In genomic region chr11:8209208-8209807, GRCh38 we compare ENCODE assay signal across 8 cellular contexts. TPM values are rescaled to one million over a fixed set of nuclear protein-coding genes. Genes with fewer than 3 reads are reported as not detected.
DNase-seq lines count a peak whose midpoint lies in the region; ATAC-seq, FAIRE-seq and TF ChIP-seq lines count a peak whose summit lies in the region.

No MANE protein-coding gene starts in this region.

- FAIRE-seq in kidney (lab: Jason Lieb, UNC), result no peak

- peak; percentile 36 for TF ChIP-seq CTCF in AG09309 (IDR thresholded peaks at IDR 0.05; ENCODE audit: control insufficient read depth, insufficient read depth, low read depth, low read length, missing control alignments)
- TF ChIP-seq CTCF in kidney (IDR thresholded peaks at IDR 0.05; ENCODE audit: borderline replicate concordance, extremely low read depth, insufficient read depth), result peak; percentile 27

- H3K4me3 Mint-ChIP-seq in activated T-cell treated with anti-CD3 and anti-CD28 coated beads, Interleukin-2, amount 50 U/mL, for 72 hours, result no peak overlapping the region

- intact Hi-C loops in kidney (cut with DNase I), result no loop called here

- H3K27ac ChIP-seq in kidney (ENCODE audit: low read depth in 2 of 2, low read length in 2 of 2), result no peak overlapping the region

- H3K4me1 Mint-ChIP-seq in activated T-cell treated with anti-CD3 and anti-CD28 coated beads, Interleukin-2, amount 50 U/mL, for 72 hours (ENCODE audit: low read depth), result peaks cover 9% of the 10 kb centered on the region

- ATAC-seq in GM21360 (IDR thresholded peaks at IDR 0.05; ENCODE audit: unreplicated experiment) (peak; percentile 57), GM18907 (IDR thresholded peaks at IDR 0.05; ENCODE audit: unreplicated experiment) (no peak), HG03571 (IDR thresholded peaks at IDR 0.05; ENCODE audit: unreplicated experiment) (no peak)
- no peak for ATAC-seq in activated T-cell treated with anti-CD3 and anti-CD28 coated beads, Interleukin-2, amount 50 U/mL, for 72 hours (replicated peaks in 1 of 2)

- no peaks in the 10 kb centered on the region for H3K9me3 ChIP-seq in kidney (ENCODE audit: control insufficient read depth in 1 of 2, low read length in 2 of 2)

- H3K4me3 ChIP-seq in AG09309 (ENCODE audit: control insufficient read depth, low read depth, low read length), result no peak overlapping the region
- no peak overlapping the region for H3K4me3 ChIP-seq in kidney (ENCODE audit: low read length in 2 of 2)

- no peaks in the 10 kb centered on the region for H3K9me3 Mint-ChIP-seq in activated T-cell treated with anti-CD3 and anti-CD28 coated beads, Interleukin-2, amount 50 U/mL, for 72 hours

- H3K4me1 ChIP-seq in kidney (ENCODE audit: control insufficient read depth in 1 of 2, insufficient read depth in 1 of 2, low read depth in 1 of 2, low read length in 2 of 2), result no peaks in the 10 kb centered on the region

- DNase-seq in AG09309 (ENCODE audit: low read depth) (no peak), kidney (no peak), DMS114 treated with DMSO at 0.1 percent for 48 hours (lab: John Stamatoyannopoulos, UW; ENCODE audit: unreplicated experiment) (no peak), NCI-H2171 treated with DMSO at 0.1 percent for 48 hours (lab: John Stamatoyannopoulos, UW) (no peak)
- peak; percentile 37 to 48 for DNase-seq in activated T-cell treated with anti-CD3 and anti-CD28 coated beads, Interleukin-2, amount 50 U/mL, for 72 hours

- peaks cover 53% of the 10 kb centered on the region for H3K27me3 Mint-ChIP-seq in activated T-cell treated with anti-CD3 and anti-CD28 coated beads, Interleukin-2, amount 50 U/mL, for 72 hours (ENCODE audit: low read depth)

- H3K36me3 Mint-ChIP-seq in activated T-cell treated with anti-CD3 and anti-CD28 coated beads, Interleukin-2, amount 50 U/mL, for 72 hours (ENCODE audit: insufficient read depth in 2 of 2), result no peaks in the 10 kb centered on the region

- no peak overlapping the region for H3K27ac Mint-ChIP-seq in activated T-cell treated with anti-CD3 and anti-CD28 coated beads, Interleukin-2, amount 50 U/mL, for 72 hours

- H3K9ac ChIP-seq in kidney (ENCODE audit: low read length in 2 of 2), result no peak overlapping the region

- H3K36me3 ChIP-seq in kidney (ENCODE audit: control insufficient read depth in 1 of 2, insufficient read depth in 2 of 2, low read length in 2 of 2), result no peaks in the 10 kb centered on the region

RNA-seq across cellular contexts. Expression of gene RIC3, which starts 40.5 kb away (rescaled TPM):
- total RNA-seq in activated T-cell treated with anti-CD3 and anti-CD28 coated beads, Interleukin-2, amount 50 U/mL, for 72 hours, result 10 to 100 TPM; 17.2 to 17.8 TPM
- total RNA-seq in kidney, result 30.7 TPM
- 10.5 TPM for polyA plus RNA-seq in kidney (ENCODE audit: insufficient read depth, low read depth, low replicate concordance)

RNA-seq across cellular contexts. Expression of gene LMO1, which starts 54.4 kb away (rescaled TPM):
- total RNA-seq in activated T-cell treated with anti-CD3 and anti-CD28 coated beads, Interleukin-2, amount 50 U/mL, for 72 hours, result under 1 TPM in 1 of 2 donors, not detected in 1; 0.32 TPM
- not detected for total RNA-seq in kidney
- polyA plus RNA-seq in kidney (ENCODE audit: insufficient read depth, low read depth, low replicate concordance), result 0.95 TPM

Comparison
In these comparisons a context has a peak if more than half of its experiments do, and no peak if none do; other contexts are left out.
1. DNase-seq: peak in activated T-cell treated with anti-CD3 and anti-CD28 coated beads, Interleukin-2, amount 50 U/mL, for 72 hours (2 of 2); none in AG09309 (single experiment), kidney (single experiment), DMS114 treated with DMSO at 0.1 percent for 48 hours (single experiment) and NCI-H2171 treated with DMSO at 0.1 percent for 48 hours (single experiment).